Comparison of ENCODE assay signal across 33 cellular contexts in the genomic region with DNA sequence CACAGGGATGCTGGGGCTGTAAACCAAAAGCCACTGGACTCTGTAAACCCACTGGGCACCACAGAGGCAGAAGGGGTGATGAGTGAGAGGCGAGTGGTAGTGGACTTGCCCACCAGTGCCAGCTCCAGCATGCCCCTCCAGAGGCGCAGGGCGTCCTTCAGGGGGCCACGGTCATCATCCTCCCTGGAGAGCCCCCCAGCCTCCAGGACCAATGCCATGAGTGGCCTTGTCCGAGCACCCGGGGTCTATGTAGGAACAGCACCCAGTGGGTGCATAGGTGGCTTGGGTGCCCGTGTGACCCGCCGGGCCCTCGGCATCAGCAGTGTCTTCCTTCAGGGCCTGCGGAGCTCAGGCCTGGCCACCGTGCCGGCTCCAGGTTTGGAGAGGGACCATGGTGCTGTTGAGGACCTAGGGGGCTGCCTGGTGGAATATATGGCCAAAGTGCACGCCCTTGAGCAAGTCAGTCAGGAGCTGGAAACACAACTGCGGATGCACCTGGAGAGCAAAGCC. TPM values are rescaled to one million over a fixed set of nuclear protein-coding genes. Genes with fewer than 3 reads are reported as not detected.
"Had no signal": no experiment of that assay in that cellular context is flagged by ENCODE, and none has a peak within 500 bp of the region (broad histone marks: within the 10 kb centered on the region; RNA-seq: fewer than 3 reads in every experiment).

A gene with protein sequence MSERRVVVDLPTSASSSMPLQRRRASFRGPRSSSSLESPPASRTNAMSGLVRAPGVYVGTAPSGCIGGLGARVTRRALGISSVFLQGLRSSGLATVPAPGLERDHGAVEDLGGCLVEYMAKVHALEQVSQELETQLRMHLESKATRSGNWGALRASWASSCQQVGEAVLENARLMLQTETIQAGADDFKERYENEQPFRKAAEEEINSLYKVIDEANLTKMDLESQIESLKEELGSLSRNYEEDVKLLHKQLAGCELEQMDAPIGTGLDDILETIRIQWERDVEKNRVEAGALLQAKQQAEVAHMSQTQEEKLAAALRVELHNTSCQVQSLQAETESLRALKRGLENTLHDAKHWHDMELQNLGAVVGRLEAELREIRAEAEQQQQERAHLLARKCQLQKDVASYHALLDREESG (plus strand): TSS at position 51 of the 510 bp plus-strand sequence. CDS start 28 bp downstream, at position 79.

- H3K36me3 Mint-ChIP-seq: mesothelial cell of epicardium; naive B cell; natural killer cell; stimulated activated naive B cell treated with anti-CD40 and anti-IgM and Interleukin-4, amounts not matched to agents 10 μg/mL and 1 μg/mL and 100 μg/mL, for 72 hours had no signal

- H3K36me3 ChIP-seq: heart right ventricle, left lung, pancreas, prostate gland, stomach, thyroid gland, transverse colon had no signal

- H3K4me3 ChIP-seq: heart right ventricle, hepatocyte, left lung, lung, pancreas, prostate gland, smooth muscle cell, stomach, testis, thyroid gland, transverse colon, upper lobe of left lung had no signal

- H3K4me1 ChIP-seq: heart right ventricle, left lung, pancreas, prostate gland, stomach, testis, thyroid gland, transverse colon, upper lobe of left lung had no signal

- H3K9me3 ChIP-seq: heart right ventricle, left lung, pancreas, prostate gland, stomach, testis, thyroid gland, transverse colon, upper lobe of left lung had no signal

- H3K4me3 Mint-ChIP-seq: mesothelial cell of epicardium; naive B cell; natural killer cell; nephron progenitor cell; stimulated activated naive B cell treated with anti-CD40 and anti-IgM and Interleukin-4, amounts not matched to agents 10 μg/mL and 1 μg/mL and 100 μg/mL, for 72 hours had no signal

- H3K79me2 ChIP-seq: hepatocyte had no signal

- H3K4me1 Mint-ChIP-seq: mesothelial cell of epicardium, natural killer cell had no signal

- H2AFZ ChIP-seq: hepatocyte had no signal

- H3K27ac Mint-ChIP-seq: mesothelial cell of epicardium; naive B cell; natural killer cell; stimulated activated naive B cell treated with anti-CD40 and anti-IgM and Interleukin-4, amounts not matched to agents 10 μg/mL and 1 μg/mL and 100 μg/mL, for 72 hours had no signal

- H3K27ac ChIP-seq: heart right ventricle, hepatocyte, left lung, pancreas, prostate gland, stomach, testis, thyroid gland, transverse colon, upper lobe of left lung had no signal

- ATAC-seq: left colon; left lung; natural killer cell; pancreas; right cardiac atrium; sciatic nerve; stimulated activated naive B cell treated with anti-CD40 and anti-IgM and Interleukin-4, amounts not matched to agents 10 μg/mL and 1 μg/mL and 100 μg/mL, for 72 hours had no signal

- H3K9me3 Mint-ChIP-seq: mesothelial cell of epicardium; natural killer cell; nephron progenitor cell; stimulated activated naive B cell treated with anti-CD40 and anti-IgM and Interleukin-4, amounts not matched to agents 10 μg/mL and 1 μg/mL and 100 μg/mL, for 72 hours had no signal

- H3K27me3 ChIP-seq: hepatocyte, left lung, pancreas, stomach, testis, thyroid gland, transverse colon, upper lobe of left lung had no signal

- FAIRE-seq: keratinocyte, pancreas, urothelium cell line had no signal

- DNase-seq: heart right ventricle; left colon; left lung; mesendoderm; naive B cell; natural killer cell; nephron progenitor cell; nucleus accumbens; pancreas; posterior cingulate gyrus; retina; right cardiac atrium; stimulated activated CD4-positive, alpha-beta T cell treated with anti-CD3 and anti-CD28 coated beads, Interleukin-12 subunit alpha, Interleukin-12 subunit beta, amount 100 ng/mL, for 4 hours; stimulated activated CD4-positive, alpha-beta T cell treated with anti-CD3 and anti-CD28 coated beads, Interleukin-15, amount 100 ng/mL, for 24 hours; stimulated activated CD4-positive, alpha-beta T cell treated with anti-CD3 and anti-CD28 coated beads, Interleukin-2, amount 100 ng/mL, for 24 hours; stimulated activated CD4-positive, alpha-beta T cell treated with anti-CD3 and anti-CD28 coated beads, Interleukin-4, amount 100 ng/mL, for 1 hour; stimulated activated naive B cell treated with anti-CD40 and anti-IgM and Interleukin-4, amounts not matched to agents 10 μg/mL and 1 μg/mL and 100 μg/mL, for 72 hours; stomach; testis; thyroid gland; transverse colon had no signal

- H3K4me2 ChIP-seq: hepatocyte, smooth muscle cell had no signal

RNA-seq across cellular contexts. Expression of the gene that starts here (rescaled TPM):
- total RNA-seq: heart right ventricle, hepatocyte, left colon, left lung, liver, lung, mesothelial cell of epicardium, mononuclear cell, natural killer cell, osteoblast, pancreas, prostate gland, right cardiac atrium, sciatic nerve, smooth muscle cell, stomach, testis, thyroid gland, transverse colon had no signal
- polyA plus RNA-seq: hepatocyte, keratinocyte, pancreas, right cardiac atrium, smooth muscle cell had no signal
